Comparison of ENCODE assay signal across 8 cellular contexts in genomic region chr13:79480954-79481684, GRCh38. TPM values are rescaled to one million over a fixed set of nuclear protein-coding genes. Genes with fewer than 3 reads are reported as not detected.
A peak's percentile ranks its signal among the peaks of the same experiment; 100 is the strongest.
DNase-seq lines count a peak whose midpoint lies in the region; ATAC-seq, FAIRE-seq and TF ChIP-seq lines count a peak whose summit lies in the region.

TSS of gene NDFIP2 (plus strand) at chr13:79481155. CDS start at chr13:79481204, 49 bp downstream.

- DNase-seq in GM12891 (ENCODE audit: insufficient read length, low spot score) (peak; percentile 52), NCI-H1436 treated with DMSO at 0.1 percent for 48 hours (lab: John Stamatoyannopoulos, UW) (peak; percentile 79), amniotic stem cell (lab: John Stamatoyannopoulos, UW) (peak; percentile 69), left ventricle myocardium inferior (peak; percentile 88), prostate gland (ENCODE audit: low spot score) (peak; percentile 85), ureter (ENCODE audit: low spot score) (peak; percentile 88)

- ATAC-seq in HG02798 (IDR thresholded peaks at IDR 0.05; ENCODE audit: poor library complexity, unreplicated experiment), result peak; percentile 94

- peak within 1 kb of the TSS; percentile 93 for H3K27ac Mint-ChIP-seq in T-helper 1 cell treated with Interleukin-12 subunit alpha and Interleukin-12 subunit beta and Interleukin-4 antibody, amounts not matched to agents 30 μg/mL and 1 μg/mL, for 36 hours

- peaks cover 62% of the 10 kb centered on the region for H3K4me1 ChIP-seq in left ventricle myocardium inferior
- H3K4me1 ChIP-seq in prostate gland (replicated peaks), result no peaks in the 10 kb centered on the region

- H3K27me3 ChIP-seq in left ventricle myocardium inferior (ENCODE audit: low read depth), result no peaks in the 10 kb centered on the region
- H3K27me3 ChIP-seq in prostate gland (replicated peaks; ENCODE audit: insufficient read depth), result no peaks in the 10 kb centered on the region

- H3K9me3 Mint-ChIP-seq in T-helper 1 cell treated with Interleukin-12 subunit alpha and Interleukin-12 subunit beta and Interleukin-4 antibody, amounts not matched to agents 30 μg/mL and 1 μg/mL, for 36 hours, result no peaks in the 10 kb centered on the region

- FAIRE-seq in GM12891 (lab: Jason Lieb, UNC), result peak; percentile 99

- peak within 1 kb of the TSS; percentile 95 for H3K4me3 Mint-ChIP-seq in T-helper 1 cell treated with Interleukin-12 subunit alpha and Interleukin-12 subunit beta and Interleukin-4 antibody, amounts not matched to agents 30 μg/mL and 1 μg/mL, for 36 hours

- intact Hi-C loops in left ventricle myocardium inferior (cut with micrococcal nuclease) (no loop called here), prostate gland (cut with DNase I) (no loop called here)

- H3K4me1 Mint-ChIP-seq in T-helper 1 cell treated with Interleukin-12 subunit alpha and Interleukin-12 subunit beta and Interleukin-4 antibody, amounts not matched to agents 30 μg/mL and 1 μg/mL, for 36 hours (ENCODE audit: low read depth), result peaks cover 50% of the 10 kb centered on the region

- H3K4me3 ChIP-seq in left ventricle myocardium inferior (peak within 1 kb of the TSS; percentile 94), prostate gland (peak within 1 kb of the TSS; percentile 77 to 89)

- no peaks in the 10 kb centered on the region for H3K36me3 ChIP-seq in left ventricle myocardium inferior
- H3K36me3 ChIP-seq in prostate gland, result no peaks in the 10 kb centered on the region

- TF ChIP-seq CTCF in left ventricle myocardium inferior (IDR thresholded peaks at IDR 0.05; ENCODE audit: borderline replicate concordance) (peak; percentile 22), prostate gland (IDR thresholded peaks at IDR 0.05) (peak in 1 of 4 experiments; percentile 28)

- WGBS in prostate gland, result 0% methylated on average over 68 of the region's 74 CpGs

- H3K36me3 Mint-ChIP-seq in T-helper 1 cell treated with Interleukin-12 subunit alpha and Interleukin-12 subunit beta and Interleukin-4 antibody, amounts not matched to agents 30 μg/mL and 1 μg/mL, for 36 hours (ENCODE audit: low read depth), result peaks cover 22% of the 10 kb centered on the region

- peaks cover 14% of the 10 kb centered on the region for H3K27me3 Mint-ChIP-seq in T-helper 1 cell treated with Interleukin-12 subunit alpha and Interleukin-12 subunit beta and Interleukin-4 antibody, amounts not matched to agents 30 μg/mL and 1 μg/mL, for 36 hours (ENCODE audit: low read depth)

- H3K9me3 ChIP-seq in left ventricle myocardium inferior (replicated peaks), result no peaks in the 10 kb centered on the region
- no peaks in the 10 kb centered on the region for H3K9me3 ChIP-seq in prostate gland

- TF ChIP-seq POLR2A in GM12891 (IDR thresholded peaks at IDR 0.05; ENCODE audit: low read depth, low read length) (peak; percentile 81), prostate gland (IDR thresholded peaks at IDR 0.05) (peak; percentile 81)

- H3K27ac ChIP-seq in left ventricle myocardium inferior (replicated peaks) (peak within 1 kb of the TSS; percentile 89), prostate gland (peak within 1 kb of the TSS; percentile 87 to 89)

TF ChIP-seq in GM12891, 5 proteins besides CTCF, POLR2A, EP300 and RAD21:
- TF ChIP-seq TAF1 (IDR thresholded peaks at IDR 0.05; ENCODE audit: low read depth, low read length) (no peak; the same call in 1 of the 2 replicates), POU2F2 (IDR thresholded peaks at IDR 0.05; ENCODE audit: low read depth, low read length) (peak; percentile 46; the same call in 1 of the 2 replicates), SPI1 (IDR thresholded peaks at IDR 0.05; ENCODE audit: low read depth, low read length) (peak; percentile 21; the same call in 1 of the 2 replicates), PAX5 (IDR thresholded peaks at IDR 0.05; ENCODE audit: insufficient read depth, low read length, severe bottlenecking) (no peak), POLR2AphosphoS5 (IDR thresholded peaks at IDR 0.05; ENCODE audit: low read depth, low read length) (peak; percentile 60)

RNA-seq across cellular contexts. Expression of gene NDFIP2, which starts in this region (rescaled TPM):
- polyA plus RNA-seq in GM12891 (2012; ENCODE audit: low read depth, missing spikeins), result 19.5 TPM
- total RNA-seq in left ventricle myocardium inferior, result 33.1 TPM
- 10 to 100 TPM; 22.2 to 30.8 TPM for total RNA-seq in prostate gland
- 57.1 TPM for total RNA-seq in ureter

Comparison
In these comparisons a context has a peak if more than half of its experiments do, and no peak if none do; other contexts are left out.
1. Peak in every context shown above with its lines: DNase-seq, ATAC-seq, H3K4me3 ChIP-seq and H3K27ac ChIP-seq.